In the genomic region with DNA sequence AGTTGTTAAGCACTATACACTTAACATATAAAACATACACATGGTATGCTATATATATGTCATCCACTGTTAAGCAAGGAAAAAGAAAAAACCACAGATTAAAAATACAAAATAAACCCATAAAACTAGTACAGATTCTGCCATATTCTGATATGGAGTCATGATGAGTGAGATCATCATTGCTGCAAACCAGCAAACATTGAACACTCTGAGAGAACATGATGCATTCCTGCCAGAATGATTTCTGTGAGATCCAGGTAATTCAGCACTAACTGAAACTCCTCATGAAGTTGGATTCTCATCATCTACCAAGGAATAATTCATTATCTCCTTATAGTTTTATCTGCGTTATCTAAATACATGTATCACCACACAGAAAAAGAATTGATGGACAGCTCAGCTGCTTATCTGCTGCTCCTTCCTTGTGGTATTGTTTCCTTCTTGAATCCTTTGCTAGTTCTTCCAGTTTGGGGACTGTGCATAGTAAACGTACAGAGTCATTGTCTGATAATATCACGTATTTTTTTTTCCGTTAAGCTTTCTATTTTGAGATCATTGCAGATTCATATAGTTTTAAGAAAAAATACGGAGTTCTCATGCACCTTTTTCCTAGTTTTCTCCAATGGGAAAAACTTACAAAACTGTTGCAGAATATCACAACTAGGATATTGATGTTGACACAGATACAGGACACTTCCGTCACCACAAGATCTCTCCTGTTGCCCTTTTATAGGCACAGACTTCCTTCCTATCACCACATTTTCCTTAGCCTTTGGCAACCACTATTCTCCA, we compare ENCODE assay signal across 1 cellular context.
A peak's percentile ranks its signal among the peaks of the same experiment; 100 is the strongest.
TF ChIP-seq lines count a peak whose summit lies in the region.

No MANE protein-coding gene starts in this region.

TF ChIP-seq in K562, 482 proteins besides CTCF, POLR2A, EP300 and RAD21 (continued from another document and continues in another):
- TF ChIP-seq, protein P1, sequence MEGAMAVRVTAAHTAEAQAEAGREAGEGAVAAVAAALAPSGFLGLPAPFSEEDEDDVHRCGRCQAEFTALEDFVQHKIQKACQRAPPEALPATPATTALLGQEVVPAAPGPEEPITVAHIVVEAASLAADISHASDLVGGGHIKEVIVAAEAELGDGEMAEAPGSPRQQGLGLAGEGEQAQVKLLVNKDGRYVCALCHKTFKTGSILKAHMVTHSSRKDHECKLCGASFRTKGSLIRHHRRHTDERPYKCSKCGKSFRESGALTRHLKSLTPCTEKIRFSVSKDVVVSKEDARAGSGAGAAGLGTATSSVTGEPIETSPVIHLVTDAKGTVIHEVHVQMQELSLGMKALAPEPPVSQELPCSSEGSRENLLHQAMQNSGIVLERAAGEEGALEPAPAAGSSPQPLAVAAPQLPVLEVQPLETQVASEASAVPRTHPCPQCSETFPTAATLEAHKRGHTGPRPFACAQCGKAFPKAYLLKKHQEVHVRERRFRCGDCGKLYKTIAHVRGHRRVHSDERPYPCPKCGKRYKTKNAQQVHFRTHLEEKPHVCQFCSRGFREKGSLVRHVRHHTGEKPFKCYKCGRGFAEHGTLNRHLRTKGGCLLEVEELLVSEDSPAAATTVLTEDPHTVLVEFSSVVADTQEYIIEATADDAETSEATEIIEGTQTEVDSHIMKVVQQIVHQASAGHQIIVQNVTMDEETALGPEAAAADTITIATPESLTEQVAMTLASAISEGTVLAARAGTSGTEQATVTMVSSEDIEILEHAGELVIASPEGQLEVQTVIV (CRISPR knock-in tag; IDR thresholded peaks at IDR 0.05; ENCODE audit: borderline replicate concordance): no peak
- TF ChIP-seq ATF1 (CRISPR knock-in tag; IDR thresholded peaks at IDR 0.05) (no peak), ATF1 (tag; IDR thresholded peaks at IDR 0.05) (peak; percentile 35; the same call in 1 of the 2 replicates), ZNF165 (CRISPR knock-in tag; IDR thresholded peaks at IDR 0.05; ENCODE audit: borderline replicate concordance) (no peak), NCOA4 (IDR thresholded peaks at IDR 0.05; ENCODE audit: partially characterized antibody) (no peak), SMAD1 (IDR thresholded peaks at IDR 0.05; ENCODE audit: low read depth, low read length, partially characterized antibody) (no peak), DPF2 (IDR thresholded peaks at IDR 0.05) (peak; percentile 83), TBL1XR1 (IDR thresholded peaks at IDR 0.05; ENCODE audit: low read length in 2 of 2) (0 out of 4 replicates have a peak, but pooled peaks of 1 of the 2 experiments have one; percentile 6), ELF2 (CRISPR knock-in tag; IDR thresholded peaks at IDR 0.05) (0 out of 2 replicates have a peak, but pooled peaks have one; percentile 33), YBX1 (IDR thresholded peaks at IDR 0.05) (no peak), C11orf30 (IDR thresholded peaks at IDR 0.05; ENCODE audit: low read depth) (no peak), ZFP36 (IDR thresholded peaks at IDR 0.05; ENCODE audit: low read depth, low read length, partially characterized antibody) (no peak), TRIM24 (IDR thresholded peaks at IDR 0.05) (0 out of 4 replicates have a peak, but pooled peaks have one; percentile 15 to 39), LEF1 (IDR thresholded peaks at IDR 0.05) (peak; percentile 56; the same call in 1 of the 2 replicates), ZNF696 (CRISPR knock-in tag; conservative IDR thresholded peaks at IDR 0.05) (no peak), NR2C1 (IDR thresholded peaks at IDR 0.05) (no peak), NR2C1 (tag; IDR thresholded peaks at IDR 0.05) (no peak), NCOR1 (IDR thresholded peaks at IDR 0.05) (peak; percentile 39; the same call in 1 of the 2 replicates), FOSL1 (tag; conservative IDR thresholded peaks at IDR 0.05) (peak; percentile 74; the same call in 1 of the 2 replicates), ETV6 (IDR thresholded peaks at IDR 0.05; ENCODE audit: borderline replicate concordance in 1 of 2, low read depth in 2 of 2, low read length in 1 of 2) (0 out of 4 replicates have a peak, but pooled peaks of 1 of the 2 experiments have one; percentile 12), ETV6 (CRISPR knock-in tag; IDR thresholded peaks at IDR 0.05; ENCODE audit: borderline replicate concordance) (no peak), FOXA3 (CRISPR knock-in tag; conservative IDR thresholded peaks at IDR 0.05 in 1 of 2, IDR thresholded peaks at IDR 0.05 in 1 of 2) (peak in 1 of 2 experiments; percentile 73; a peak in 2 of 4 replicates), ZKSCAN1 (IDR thresholded peaks at IDR 0.05; ENCODE audit: low read depth, low read length) (no peak), MAFK (IDR thresholded peaks at IDR 0.05; ENCODE audit: low read length) (0 out of 2 replicates have a peak, but pooled peaks have one; percentile 12), MTA3 (IDR thresholded peaks at IDR 0.05; ENCODE audit: borderline replicate concordance) (no peak), ZBTB17 (CRISPR knock-in tag; IDR thresholded peaks at IDR 0.05) (no peak), ZBTB8A (IDR thresholded peaks at IDR 0.05; ENCODE audit: partially characterized antibody) (no peak), CBX2 (IDR thresholded peaks at IDR 0.05; ENCODE audit: insufficient read depth, low read length, poor library complexity, severe bottlenecking) (no peak), CXXC5 (CRISPR knock-in tag; IDR thresholded peaks at IDR 0.05) (0 out of 2 replicates have a peak, but pooled peaks have one; percentile 56), ZNF263 (CRISPR knock-in tag; IDR thresholded peaks at IDR 0.05; ENCODE audit: borderline replicate concordance) (no peak), FOXM1 (IDR thresholded peaks at IDR 0.05; ENCODE audit: low read depth) (peak; percentile 44; the same call in 1 of the 2 replicates), FOXM1 (CRISPR knock-in tag; IDR thresholded peaks at IDR 0.05; ENCODE audit: low read depth) (no peak), MEF2D (tag; conservative IDR thresholded peaks at IDR 0.05; ENCODE audit: low read depth) (peak; percentile 79)
- TF ChIP-seq, protein P2, sequence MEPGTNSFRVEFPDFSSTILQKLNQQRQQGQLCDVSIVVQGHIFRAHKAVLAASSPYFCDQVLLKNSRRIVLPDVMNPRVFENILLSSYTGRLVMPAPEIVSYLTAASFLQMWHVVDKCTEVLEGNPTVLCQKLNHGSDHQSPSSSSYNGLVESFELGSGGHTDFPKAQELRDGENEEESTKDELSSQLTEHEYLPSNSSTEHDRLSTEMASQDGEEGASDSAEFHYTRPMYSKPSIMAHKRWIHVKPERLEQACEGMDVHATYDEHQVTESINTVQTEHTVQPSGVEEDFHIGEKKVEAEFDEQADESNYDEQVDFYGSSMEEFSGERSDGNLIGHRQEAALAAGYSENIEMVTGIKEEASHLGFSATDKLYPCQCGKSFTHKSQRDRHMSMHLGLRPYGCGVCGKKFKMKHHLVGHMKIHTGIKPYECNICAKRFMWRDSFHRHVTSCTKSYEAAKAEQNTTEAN (CRISPR knock-in tag; IDR thresholded peaks at IDR 0.05): no peak
- TF ChIP-seq, protein P3, sequence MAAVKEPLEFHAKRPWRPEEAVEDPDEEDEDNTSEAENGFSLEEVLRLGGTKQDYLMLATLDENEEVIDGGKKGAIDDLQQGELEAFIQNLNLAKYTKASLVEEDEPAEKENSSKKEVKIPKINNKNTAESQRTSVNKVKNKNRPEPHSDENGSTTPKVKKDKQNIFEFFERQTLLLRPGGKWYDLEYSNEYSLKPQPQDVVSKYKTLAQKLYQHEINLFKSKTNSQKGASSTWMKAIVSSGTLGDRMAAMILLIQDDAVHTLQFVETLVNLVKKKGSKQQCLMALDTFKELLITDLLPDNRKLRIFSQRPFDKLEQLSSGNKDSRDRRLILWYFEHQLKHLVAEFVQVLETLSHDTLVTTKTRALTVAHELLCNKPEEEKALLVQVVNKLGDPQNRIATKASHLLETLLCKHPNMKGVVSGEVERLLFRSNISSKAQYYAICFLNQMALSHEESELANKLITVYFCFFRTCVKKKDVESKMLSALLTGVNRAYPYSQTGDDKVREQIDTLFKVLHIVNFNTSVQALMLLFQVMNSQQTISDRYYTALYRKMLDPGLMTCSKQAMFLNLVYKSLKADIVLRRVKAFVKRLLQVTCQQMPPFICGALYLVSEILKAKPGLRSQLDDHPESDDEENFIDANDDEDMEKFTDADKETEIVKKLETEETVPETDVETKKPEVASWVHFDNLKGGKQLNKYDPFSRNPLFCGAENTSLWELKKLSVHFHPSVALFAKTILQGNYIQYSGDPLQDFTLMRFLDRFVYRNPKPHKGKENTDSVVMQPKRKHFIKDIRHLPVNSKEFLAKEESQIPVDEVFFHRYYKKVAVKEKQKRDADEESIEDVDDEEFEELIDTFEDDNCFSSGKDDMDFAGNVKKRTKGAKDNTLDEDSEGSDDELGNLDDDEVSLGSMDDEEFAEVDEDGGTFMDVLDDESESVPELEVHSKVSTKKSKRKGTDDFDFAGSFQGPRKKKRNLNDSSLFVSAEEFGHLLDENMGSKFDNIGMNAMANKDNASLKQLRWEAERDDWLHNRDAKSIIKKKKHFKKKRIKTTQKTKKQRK (IDR thresholded peaks at IDR 0.05; ENCODE audit: borderline replicate concordance, low read depth, low read length): no peak
- TF ChIP-seq, protein P4, sequence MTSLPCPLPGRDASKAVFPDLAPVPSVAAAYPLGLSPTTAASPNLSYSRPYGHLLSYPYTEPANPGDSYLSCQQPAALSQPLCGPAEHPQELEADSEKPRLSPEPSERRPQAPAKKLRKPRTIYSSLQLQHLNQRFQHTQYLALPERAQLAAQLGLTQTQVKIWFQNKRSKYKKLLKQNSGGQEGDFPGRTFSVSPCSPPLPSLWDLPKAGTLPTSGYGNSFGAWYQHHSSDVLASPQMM (CRISPR knock-in tag; IDR thresholded peaks at IDR 0.05): no peak
- TF ChIP-seq, protein P5, sequence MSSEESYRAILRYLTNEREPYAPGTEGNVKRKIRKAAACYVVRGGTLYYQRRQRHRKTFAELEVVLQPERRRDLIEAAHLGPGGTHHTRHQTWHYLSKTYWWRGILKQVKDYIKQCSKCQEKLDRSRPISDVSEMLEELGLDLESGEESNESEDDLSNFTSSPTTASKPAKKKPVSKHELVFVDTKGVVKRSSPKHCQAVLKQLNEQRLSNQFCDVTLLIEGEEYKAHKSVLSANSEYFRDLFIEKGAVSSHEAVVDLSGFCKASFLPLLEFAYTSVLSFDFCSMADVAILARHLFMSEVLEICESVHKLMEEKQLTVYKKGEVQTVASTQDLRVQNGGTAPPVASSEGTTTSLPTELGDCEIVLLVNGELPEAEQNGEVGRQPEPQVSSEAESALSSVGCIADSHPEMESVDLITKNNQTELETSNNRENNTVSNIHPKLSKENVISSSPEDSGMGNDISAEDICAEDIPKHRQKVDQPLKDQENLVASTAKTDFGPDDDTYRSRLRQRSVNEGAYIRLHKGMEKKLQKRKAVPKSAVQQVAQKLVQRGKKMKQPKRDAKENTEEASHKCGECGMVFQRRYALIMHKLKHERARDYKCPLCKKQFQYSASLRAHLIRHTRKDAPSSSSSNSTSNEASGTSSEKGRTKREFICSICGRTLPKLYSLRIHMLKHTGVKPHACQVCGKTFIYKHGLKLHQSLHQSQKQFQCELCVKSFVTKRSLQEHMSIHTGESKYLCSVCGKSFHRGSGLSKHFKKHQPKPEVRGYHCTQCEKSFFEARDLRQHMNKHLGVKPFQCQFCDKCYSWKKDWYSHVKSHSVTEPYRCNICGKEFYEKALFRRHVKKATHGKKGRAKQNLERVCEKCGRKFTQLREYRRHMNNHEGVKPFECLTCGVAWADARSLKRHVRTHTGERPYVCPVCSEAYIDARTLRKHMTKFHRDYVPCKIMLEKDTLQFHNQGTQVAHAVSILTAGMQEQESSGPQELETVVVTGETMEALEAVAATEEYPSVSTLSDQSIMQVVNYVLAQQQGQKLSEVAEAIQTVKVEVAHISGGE (CRISPR knock-in tag; IDR thresholded peaks at IDR 0.05): 0 out of 6 replicates have a peak, but pooled peaks of 1 of the 3 experiments have one; percentile 37
- TF ChIP-seq, protein P6, sequence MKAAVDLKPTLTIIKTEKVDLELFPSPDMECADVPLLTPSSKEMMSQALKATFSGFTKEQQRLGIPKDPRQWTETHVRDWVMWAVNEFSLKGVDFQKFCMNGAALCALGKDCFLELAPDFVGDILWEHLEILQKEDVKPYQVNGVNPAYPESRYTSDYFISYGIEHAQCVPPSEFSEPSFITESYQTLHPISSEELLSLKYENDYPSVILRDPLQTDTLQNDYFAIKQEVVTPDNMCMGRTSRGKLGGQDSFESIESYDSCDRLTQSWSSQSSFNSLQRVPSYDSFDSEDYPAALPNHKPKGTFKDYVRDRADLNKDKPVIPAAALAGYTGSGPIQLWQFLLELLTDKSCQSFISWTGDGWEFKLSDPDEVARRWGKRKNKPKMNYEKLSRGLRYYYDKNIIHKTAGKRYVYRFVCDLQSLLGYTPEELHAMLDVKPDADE (conservative IDR thresholded peaks at IDR 0.05; ENCODE audit: control insufficient read depth, low read depth, low read length): no peak
- TF ChIP-seq, protein P7, sequence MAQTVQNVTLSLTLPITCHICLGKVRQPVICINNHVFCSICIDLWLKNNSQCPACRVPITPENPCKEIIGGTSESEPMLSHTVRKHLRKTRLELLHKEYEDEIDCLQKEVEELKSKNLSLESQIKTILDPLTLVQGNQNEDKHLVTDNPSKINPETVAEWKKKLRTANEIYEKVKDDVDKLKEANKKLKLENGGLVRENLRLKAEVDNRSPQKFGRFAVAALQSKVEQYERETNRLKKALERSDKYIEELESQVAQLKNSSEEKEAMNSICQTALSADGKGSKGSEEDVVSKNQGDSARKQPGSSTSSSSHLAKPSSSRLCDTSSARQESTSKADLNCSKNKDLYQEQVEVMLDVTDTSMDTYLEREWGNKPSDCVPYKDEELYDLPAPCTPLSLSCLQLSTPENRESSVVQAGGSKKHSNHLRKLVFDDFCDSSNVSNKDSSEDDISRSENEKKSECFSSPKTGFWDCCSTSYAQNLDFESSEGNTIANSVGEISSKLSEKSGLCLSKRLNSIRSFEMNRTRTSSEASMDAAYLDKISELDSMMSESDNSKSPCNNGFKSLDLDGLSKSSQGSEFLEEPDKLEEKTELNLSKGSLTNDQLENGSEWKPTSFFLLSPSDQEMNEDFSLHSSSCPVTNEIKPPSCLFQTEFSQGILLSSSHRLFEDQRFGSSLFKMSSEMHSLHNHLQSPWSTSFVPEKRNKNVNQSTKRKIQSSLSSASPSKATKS (CRISPR knock-in tag; IDR thresholded peaks at IDR 0.05): no peak
